ENCODE assay signal across 24 cellular contexts in the genomic region with DNA sequence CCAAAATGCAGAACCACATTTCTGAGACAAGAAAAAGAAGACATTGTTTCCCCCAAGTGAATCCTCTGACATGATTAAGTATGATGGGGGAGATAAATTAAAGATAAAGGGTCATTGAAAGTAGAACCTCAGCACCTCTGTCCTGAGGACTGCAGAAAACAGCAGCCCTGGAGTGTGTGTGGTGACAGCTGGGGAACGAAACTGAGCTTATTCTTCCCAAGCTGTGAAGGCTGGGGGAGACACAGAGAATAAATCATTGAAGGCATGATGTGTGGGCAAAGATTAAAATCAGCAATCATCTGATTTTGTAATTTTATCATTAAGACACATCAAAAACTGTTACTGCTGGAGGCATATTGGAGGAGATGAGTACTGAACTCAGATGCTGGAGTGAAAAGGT.
A peak's percentile ranks its signal among the peaks of the same experiment; 100 is the strongest.
DNase-seq lines count a peak whose midpoint lies in the region; ATAC-seq and TF ChIP-seq lines count a peak whose summit lies in the region.
"Had no signal": no experiment of that assay in that cellular context is flagged by ENCODE, and none has a peak within 500 bp of the region (broad histone marks: within the 10 kb centered on the region; RNA-seq: fewer than 3 reads in every experiment).

No MANE protein-coding gene starts in this region.

- peaks cover 21% of the 10 kb centered on the region for H3K4me1 Mint-ChIP-seq in nephron progenitor cell
- H3K4me1 Mint-ChIP-seq: B cell had no signal

- no peaks in the 10 kb centered on the region for H3K9me3 Mint-ChIP-seq in nephron progenitor cell
- H3K9me3 Mint-ChIP-seq: CD4-positive, alpha-beta T cell; CD8-positive, alpha-beta T cell had no signal

- no peaks in the 10 kb centered on the region for H3K36me3 Mint-ChIP-seq in nephron progenitor cell (ENCODE audit: low read depth)
- H3K36me3 Mint-ChIP-seq: CD8-positive, alpha-beta T cell had no signal

- H3K36me3 ChIP-seq in right lobe of liver, result no peaks in the 10 kb centered on the region
- H3K36me3 ChIP-seq: BLaER1 treated with 17β-estradiol and CSF1 and Interleukin-3, amounts not matched to agents 10 nM and 100 nM had no signal

- no peaks in the 10 kb centered on the region for H3K9me3 ChIP-seq in right lobe of liver
- H3K9me3 ChIP-seq: A549 had no signal

- H3K27me3 ChIP-seq in right lobe of liver, result no peaks in the 10 kb centered on the region
- H3K27me3 ChIP-seq: BLaER1 treated with 17β-estradiol and CSF1 and Interleukin-3, amounts not matched to agents 10 nM and 100 nM had no signal

- peaks cover 3% of the 10 kb centered on the region for H3K27me3 Mint-ChIP-seq in nephron progenitor cell (ENCODE audit: low read depth, poor library complexity)

- no peak overlapping the region for H3K4me3 Mint-ChIP-seq in nephron progenitor cell
- H3K4me3 Mint-ChIP-seq: B cell; CD4-positive, alpha-beta T cell; CD8-positive, alpha-beta T cell had no signal

- ATAC-seq in right lobe of liver (no peak), GM19467 (IDR thresholded peaks at IDR 0.05; ENCODE audit: unreplicated experiment) (no peak)
- ATAC-seq: A549; CD8-positive, alpha-beta T cell; GM12878 had no signal

- DNase-seq in DMS 273 (lab: John Stamatoyannopoulos, UW; ENCODE audit: unreplicated experiment), result peak; percentile 3
- DNase-seq in DMS 273 treated with DMSO at 0.1 percent for 48 hours (lab: John Stamatoyannopoulos, UW), result no peak
- DNase-seq in SK-N-DZ (ENCODE audit: low spot score), result peak; percentile 76
- DNase-seq in nephron progenitor cell, result no peak
- peak; percentile 8 for DNase-seq in retina
- no peak for DNase-seq in right lobe of liver
- DNase-seq in COLO668 (lab: John Stamatoyannopoulos, UW; ENCODE audit: unreplicated experiment), result no peak
- DNase-seq: AML-193; CD4-positive, alpha-beta T cell; CD8-positive, alpha-beta T cell; COR-L47; DMS153; DMS53; DMS79; DND-41; EL; GDM1 had no signal

- H3K4me1 ChIP-seq in right lobe of liver, result no peaks in the 10 kb centered on the region
- H3K4me1 ChIP-seq: A549; BLaER1 treated with 17β-estradiol and CSF1 and Interleukin-3, amounts not matched to agents 10 nM and 100 nM had no signal

- 71% methylated on average over 1 of the region's 1 CpG for WGBS in right lobe of liver (ENCODE audit: insufficient coverage, low coverage, low lambda C conversion rate, missing lambda C conversion rate)

- H3K4me3 ChIP-seq in right lobe of liver, result no peak overlapping the region
- H3K4me3 ChIP-seq: A549; BLaER1 treated with 17β-estradiol and CSF1 and Interleukin-3, amounts not matched to agents 10 nM and 100 nM; GM12878 had no signal

- no peak for TF ChIP-seq CTCF in nephron progenitor cell (IDR thresholded peaks at IDR 0.05)
- TF ChIP-seq CTCF in right lobe of liver (IDR thresholded peaks at IDR 0.05), result no peak

- H3K27ac Mint-ChIP-seq in nephron progenitor cell, result peak overlapping the region; percentile 51
- H3K27ac Mint-ChIP-seq: B cell; CD4-positive, alpha-beta T cell; CD8-positive, alpha-beta T cell had no signal

- no peak for TF ChIP-seq POLR2A in right lobe of liver (IDR thresholded peaks at IDR 0.05)

- intact Hi-C loops in right lobe of liver (cut with DNase I), result no loop called here

- no peak overlapping the region for H3K27ac ChIP-seq in right lobe of liver
- H3K27ac ChIP-seq: 22Rv1; A549; BLaER1 treated with 17β-estradiol and CSF1 and Interleukin-3, amounts not matched to agents 10 nM and 100 nM; C4-2B had no signal

Comparison
In these comparisons a context has a peak if more than half of its experiments do, and no peak if none do; other contexts are left out.
1. DNase-seq: peak in DMS 273 (single experiment), SK-N-DZ (single experiment) and retina (single experiment); none in DMS 273 treated with DMSO at 0.1 percent for 48 hours (single experiment), nephron progenitor cell (single experiment), right lobe of liver (0 of 3) and COLO668 (single experiment).